In genomic region chr10:122662231-122662630, GRCh38 we compare ENCODE assay signal across 25 cellular contexts. TPM values are rescaled to one million over a fixed set of nuclear protein-coding genes. Genes with fewer than 3 reads are reported as not detected.
"Had no signal": no experiment of that assay in that cellular context is flagged by ENCODE, and none has a peak within 500 bp of the region (broad histone marks: within the 10 kb centered on the region; RNA-seq: fewer than 3 reads in every experiment).

No MANE protein-coding gene starts in this region.

- H3K36me3 ChIP-seq: SJSA1 had no signal

- H3K4me1 ChIP-seq: SJSA1 had no signal

- FAIRE-seq: RCC 7860 had no signal

- H3K9me3 ChIP-seq: SJSA1 had no signal

- H3K4me3 ChIP-seq: SJSA1, SK-N-MC had no signal

- DNase-seq: KBM-7, MV-4-11, NCI-H1048, NCI-H1105 treated with DMSO at 0.1 percent for 48 hours, NCI-H1417 treated with DMSO at 0.1 percent for 48 hours, NCI-H146, NCI-H1694 treated with DMSO at 0.1 percent for 48 hours, NCI-H1930, NCI-H2081, NCI-H2107, NCI-H2171 treated with DMSO at 0.1 percent for 48 hours, NCI-H345, NCI-H446 treated with DMSO at 0.1 percent for 48 hours, NCI-H510A treated with DMSO at 0.1 percent for 48 hours, NCI-H526, NCI-H82, Right ventricle myocardium superior, RPMI8226, SIG-M5 had no signal

- H3K27ac ChIP-seq: SJSA1, SK-N-MC had no signal

RNA-seq across cellular contexts. Expression of gene C10orf120, which starts 37.4 kb away (rescaled TPM):
- total RNA-seq: HT-29, LHCN-M2, MCF 10A, Right ventricle myocardium superior, SJSA1 had no signal
